ENCODE assay signal across 1 cellular context in the genomic region with DNA sequence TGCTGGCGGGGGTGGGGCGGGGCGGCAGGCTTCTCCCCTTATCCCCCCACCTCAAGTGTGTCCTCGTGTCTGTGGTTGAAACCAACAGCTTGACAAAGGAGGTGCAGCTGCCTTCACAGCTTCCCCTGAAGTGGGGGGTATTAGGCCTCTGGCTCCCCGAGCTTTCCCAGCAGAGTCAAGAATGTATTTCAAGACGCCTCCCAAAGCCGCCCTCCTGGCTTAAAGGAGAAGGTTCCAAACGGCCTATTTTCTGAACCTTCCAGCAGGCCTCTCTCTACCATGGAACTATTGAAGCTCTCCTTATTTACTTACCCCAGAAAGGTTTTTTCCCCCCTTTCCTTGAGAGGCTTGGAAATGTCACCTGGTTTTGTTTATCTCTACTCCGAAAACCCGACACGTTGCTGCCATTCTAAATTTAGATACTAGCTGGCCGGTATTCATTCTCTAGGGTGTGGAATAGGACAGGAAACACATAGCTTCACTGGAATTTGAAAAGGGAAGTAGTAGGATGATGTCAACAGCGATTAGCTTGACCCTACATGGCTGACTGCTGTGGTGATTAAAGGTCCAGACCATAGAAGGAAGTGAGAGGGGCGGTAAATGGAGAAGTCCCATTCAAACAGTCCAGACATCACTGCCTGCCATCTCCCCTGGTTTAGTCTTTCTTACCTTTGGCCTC.
TF ChIP-seq lines count a peak whose summit lies in the region.

No MANE protein-coding gene starts in this region.

TF ChIP-seq in HepG2, 621 proteins besides CTCF, POLR2A, EP300 and RAD21 (continued from another document and continues in another):
- TF ChIP-seq, protein P1, sequence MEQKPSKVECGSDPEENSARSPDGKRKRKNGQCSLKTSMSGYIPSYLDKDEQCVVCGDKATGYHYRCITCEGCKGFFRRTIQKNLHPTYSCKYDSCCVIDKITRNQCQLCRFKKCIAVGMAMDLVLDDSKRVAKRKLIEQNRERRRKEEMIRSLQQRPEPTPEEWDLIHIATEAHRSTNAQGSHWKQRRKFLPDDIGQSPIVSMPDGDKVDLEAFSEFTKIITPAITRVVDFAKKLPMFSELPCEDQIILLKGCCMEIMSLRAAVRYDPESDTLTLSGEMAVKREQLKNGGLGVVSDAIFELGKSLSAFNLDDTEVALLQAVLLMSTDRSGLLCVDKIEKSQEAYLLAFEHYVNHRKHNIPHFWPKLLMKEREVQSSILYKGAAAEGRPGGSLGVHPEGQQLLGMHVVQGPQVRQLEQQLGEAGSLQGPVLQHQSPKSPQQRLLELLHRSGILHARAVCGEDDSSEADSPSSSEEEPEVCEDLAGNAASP (CRISPR knock-in tag; IDR thresholded peaks at IDR 0.05; ENCODE audit: borderline replicate concordance), result no peak; the same call in 1 of the 2 replicates
- TF ChIP-seq ZNF263 (CRISPR knock-in tag; IDR thresholded peaks at IDR 0.05) (no peak), ZNF350 (CRISPR knock-in tag; IDR thresholded peaks at IDR 0.05; ENCODE audit: borderline replicate concordance, low read depth) (peak; percentile 27; the same call in 1 of the 2 replicates), ZNF777 (CRISPR knock-in tag; IDR thresholded peaks at IDR 0.05) (no peak), ZNF180 (CRISPR knock-in tag; IDR thresholded peaks at IDR 0.05; ENCODE audit: borderline replicate concordance, low read depth) (no peak), ZNF660 (CRISPR knock-in tag; IDR thresholded peaks at IDR 0.05; ENCODE audit: borderline replicate concordance, low read depth) (no peak), ZNF451 (CRISPR knock-in tag; IDR thresholded peaks at IDR 0.05) (no peak), HMG20B (CRISPR knock-in tag; conservative IDR thresholded peaks at IDR 0.05) (no peak), GFI1 (CRISPR knock-in tag; IDR thresholded peaks at IDR 0.05; ENCODE audit: borderline replicate concordance) (no peak), HNF4A (CRISPR knock-in tag; IDR thresholded peaks at IDR 0.05) (no peak), ZBTB8A (CRISPR knock-in tag; IDR thresholded peaks at IDR 0.05; ENCODE audit: borderline replicate concordance, low read depth) (no peak), TMF1 (CRISPR knock-in tag; IDR thresholded peaks at IDR 0.05; ENCODE audit: low read depth) (no peak), HDAC6 (IDR thresholded peaks at IDR 0.05; ENCODE audit: low read depth, low read length) (no peak), HNRNPLL (IDR thresholded peaks at IDR 0.05; ENCODE audit: low read depth, low read length, poor library complexity, severe bottlenecking) (no peak), ZNF460 (CRISPR knock-in tag; IDR thresholded peaks at IDR 0.05; ENCODE audit: borderline replicate concordance) (0 out of 2 replicates have a peak, but pooled peaks have one; percentile 4), KLF11 (CRISPR knock-in tag; IDR thresholded peaks at IDR 0.05) (no peak), ZSCAN12 (CRISPR knock-in tag; IDR thresholded peaks at IDR 0.05) (no peak), ZNF441 (CRISPR knock-in tag; IDR thresholded peaks at IDR 0.05; ENCODE audit: borderline replicate concordance) (no peak), RXRB (CRISPR knock-in tag; IDR thresholded peaks at IDR 0.05; ENCODE audit: borderline replicate concordance) (no peak), MTA1 (CRISPR knock-in tag; IDR thresholded peaks at IDR 0.05; ENCODE audit: borderline replicate concordance) (no peak), POLR2AphosphoS5 (IDR thresholded peaks at IDR 0.05; ENCODE audit: low read depth, low read length) (no peak), ZNF337 (CRISPR knock-in tag; IDR thresholded peaks at IDR 0.05; ENCODE audit: borderline replicate concordance, low read depth) (no peak), ZNF12 (CRISPR knock-in tag; IDR thresholded peaks at IDR 0.05) (no peak), ZNF879 (CRISPR knock-in tag; IDR thresholded peaks at IDR 0.05) (no peak), MBNL3 (CRISPR knock-in tag; conservative IDR thresholded peaks at IDR 0.05) (no peak), ZNF367 (CRISPR knock-in tag; IDR thresholded peaks at IDR 0.05; ENCODE audit: borderline replicate concordance) (no peak; the same call in 1 of the 2 replicates), ATF7 (IDR thresholded peaks at IDR 0.05) (no peak), ATF7 (CRISPR knock-in tag; IDR thresholded peaks at IDR 0.05) (no peak), ZNF598 (CRISPR knock-in tag; IDR thresholded peaks at IDR 0.05; ENCODE audit: borderline replicate concordance) (no peak), PITX1 (CRISPR knock-in tag; IDR thresholded peaks at IDR 0.05) (no peak; the same call in 1 of the 2 replicates), NR3C1 (CRISPR knock-in tag; IDR thresholded peaks at IDR 0.05) (no peak), MAZ (IDR thresholded peaks at IDR 0.05; ENCODE audit: borderline replicate concordance, low read depth, low read length) (no peak), MAZ (CRISPR knock-in tag; IDR thresholded peaks at IDR 0.05; ENCODE audit: low read depth) (no peak)
- TF ChIP-seq, protein P2, sequence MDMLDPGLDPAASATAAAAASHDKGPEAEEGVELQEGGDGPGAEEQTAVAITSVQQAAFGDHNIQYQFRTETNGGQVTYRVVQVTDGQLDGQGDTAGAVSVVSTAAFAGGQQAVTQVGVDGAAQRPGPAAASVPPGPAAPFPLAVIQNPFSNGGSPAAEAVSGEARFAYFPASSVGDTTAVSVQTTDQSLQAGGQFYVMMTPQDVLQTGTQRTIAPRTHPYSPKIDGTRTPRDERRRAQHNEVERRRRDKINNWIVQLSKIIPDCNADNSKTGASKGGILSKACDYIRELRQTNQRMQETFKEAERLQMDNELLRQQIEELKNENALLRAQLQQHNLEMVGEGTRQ (IDR thresholded peaks at IDR 0.05; ENCODE audit: low read depth, low read length), result no peak
- TF ChIP-seq, protein P2 (CRISPR knock-in tag; IDR thresholded peaks at IDR 0.05; ENCODE audit: borderline replicate concordance), result peak; percentile 16; the same call in 1 of the 2 replicates
- TF ChIP-seq, protein P3, sequence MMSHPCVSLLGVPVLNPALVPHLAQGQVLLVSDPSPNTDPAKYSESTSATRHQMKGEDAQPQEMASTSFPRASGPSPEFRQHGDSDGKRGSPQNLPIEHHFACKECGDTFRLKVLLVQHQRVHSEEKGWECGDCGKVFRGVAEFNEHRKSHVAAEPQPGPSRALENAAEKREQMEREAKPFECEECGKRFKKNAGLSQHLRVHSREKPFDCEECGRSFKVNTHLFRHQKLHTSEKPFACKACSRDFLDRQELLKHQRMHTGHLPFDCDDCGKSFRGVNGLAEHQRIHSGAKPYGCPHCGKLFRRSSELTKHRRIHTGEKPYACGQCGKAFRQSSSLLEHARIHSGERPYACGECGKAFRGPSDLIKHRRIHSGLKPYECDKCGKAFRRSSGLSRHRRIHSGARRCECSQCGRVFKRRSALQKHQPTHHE (CRISPR knock-in tag; IDR thresholded peaks at IDR 0.05; ENCODE audit: borderline replicate concordance), result 0 out of 2 replicates have a peak, but pooled peaks have one; percentile 3
- TF ChIP-seq, protein P4, sequence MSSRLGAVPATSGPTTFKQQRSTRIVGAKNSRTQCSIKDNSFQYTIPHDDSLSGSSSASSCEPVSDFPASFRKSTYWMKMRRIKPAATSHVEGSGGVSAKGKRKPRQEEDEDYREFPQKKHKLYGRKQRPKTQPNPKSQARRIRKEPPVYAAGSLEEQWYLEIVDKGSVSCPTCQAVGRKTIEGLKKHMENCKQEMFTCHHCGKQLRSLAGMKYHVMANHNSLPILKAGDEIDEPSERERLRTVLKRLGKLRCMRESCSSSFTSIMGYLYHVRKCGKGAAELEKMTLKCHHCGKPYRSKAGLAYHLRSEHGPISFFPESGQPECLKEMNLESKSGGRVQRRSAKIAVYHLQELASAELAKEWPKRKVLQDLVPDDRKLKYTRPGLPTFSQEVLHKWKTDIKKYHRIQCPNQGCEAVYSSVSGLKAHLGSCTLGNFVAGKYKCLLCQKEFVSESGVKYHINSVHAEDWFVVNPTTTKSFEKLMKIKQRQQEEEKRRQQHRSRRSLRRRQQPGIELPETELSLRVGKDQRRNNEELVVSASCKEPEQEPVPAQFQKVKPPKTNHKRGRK (CRISPR knock-in tag; IDR thresholded peaks at IDR 0.05), result no peak
- TF ChIP-seq, protein P5, sequence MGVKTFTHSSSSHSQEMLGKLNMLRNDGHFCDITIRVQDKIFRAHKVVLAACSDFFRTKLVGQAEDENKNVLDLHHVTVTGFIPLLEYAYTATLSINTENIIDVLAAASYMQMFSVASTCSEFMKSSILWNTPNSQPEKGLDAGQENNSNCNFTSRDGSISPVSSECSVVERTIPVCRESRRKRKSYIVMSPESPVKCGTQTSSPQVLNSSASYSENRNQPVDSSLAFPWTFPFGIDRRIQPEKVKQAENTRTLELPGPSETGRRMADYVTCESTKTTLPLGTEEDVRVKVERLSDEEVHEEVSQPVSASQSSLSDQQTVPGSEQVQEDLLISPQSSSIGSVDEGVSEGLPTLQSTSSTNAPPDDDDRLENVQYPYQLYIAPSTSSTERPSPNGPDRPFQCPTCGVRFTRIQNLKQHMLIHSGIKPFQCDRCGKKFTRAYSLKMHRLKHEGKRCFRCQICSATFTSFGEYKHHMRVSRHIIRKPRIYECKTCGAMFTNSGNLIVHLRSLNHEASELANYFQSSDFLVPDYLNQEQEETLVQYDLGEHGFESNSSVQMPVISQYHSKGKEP (CRISPR knock-in tag; IDR thresholded peaks at IDR 0.05), result no peak
- TF ChIP-seq, protein P6, sequence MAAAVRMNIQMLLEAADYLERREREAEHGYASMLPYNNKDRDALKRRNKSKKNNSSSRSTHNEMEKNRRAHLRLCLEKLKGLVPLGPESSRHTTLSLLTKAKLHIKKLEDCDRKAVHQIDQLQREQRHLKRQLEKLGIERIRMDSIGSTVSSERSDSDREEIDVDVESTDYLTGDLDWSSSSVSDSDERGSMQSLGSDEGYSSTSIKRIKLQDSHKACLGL (CRISPR knock-in tag; IDR thresholded peaks at IDR 0.05), result no peak
- TF ChIP-seq, protein P7, sequence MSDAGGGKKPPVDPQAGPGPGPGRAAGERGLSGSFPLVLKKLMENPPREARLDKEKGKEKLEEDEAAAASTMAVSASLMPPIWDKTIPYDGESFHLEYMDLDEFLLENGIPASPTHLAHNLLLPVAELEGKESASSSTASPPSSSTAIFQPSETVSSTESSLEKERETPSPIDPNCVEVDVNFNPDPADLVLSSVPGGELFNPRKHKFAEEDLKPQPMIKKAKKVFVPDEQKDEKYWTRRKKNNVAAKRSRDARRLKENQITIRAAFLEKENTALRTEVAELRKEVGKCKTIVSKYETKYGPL (CRISPR knock-in tag; IDR thresholded peaks at IDR 0.05), result no peak
- TF ChIP-seq, protein P8, sequence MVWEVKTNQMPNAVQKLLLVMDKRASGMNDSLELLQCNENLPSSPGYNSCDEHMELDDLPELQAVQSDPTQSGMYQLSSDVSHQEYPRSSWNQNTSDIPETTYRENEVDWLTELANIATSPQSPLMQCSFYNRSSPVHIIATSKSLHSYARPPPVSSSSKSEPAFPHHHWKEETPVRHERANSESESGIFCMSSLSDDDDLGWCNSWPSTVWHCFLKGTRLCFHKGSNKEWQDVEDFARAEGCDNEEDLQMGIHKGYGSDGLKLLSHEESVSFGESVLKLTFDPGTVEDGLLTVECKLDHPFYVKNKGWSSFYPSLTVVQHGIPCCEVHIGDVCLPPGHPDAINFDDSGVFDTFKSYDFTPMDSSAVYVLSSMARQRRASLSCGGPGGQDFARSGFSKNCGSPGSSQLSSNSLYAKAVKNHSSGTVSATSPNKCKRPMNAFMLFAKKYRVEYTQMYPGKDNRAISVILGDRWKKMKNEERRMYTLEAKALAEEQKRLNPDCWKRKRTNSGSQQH (CRISPR knock-in tag; IDR thresholded peaks at IDR 0.05; ENCODE audit: low read depth), result no peak; the same call in 1 of the 2 replicates
- TF ChIP-seq, protein P9, sequence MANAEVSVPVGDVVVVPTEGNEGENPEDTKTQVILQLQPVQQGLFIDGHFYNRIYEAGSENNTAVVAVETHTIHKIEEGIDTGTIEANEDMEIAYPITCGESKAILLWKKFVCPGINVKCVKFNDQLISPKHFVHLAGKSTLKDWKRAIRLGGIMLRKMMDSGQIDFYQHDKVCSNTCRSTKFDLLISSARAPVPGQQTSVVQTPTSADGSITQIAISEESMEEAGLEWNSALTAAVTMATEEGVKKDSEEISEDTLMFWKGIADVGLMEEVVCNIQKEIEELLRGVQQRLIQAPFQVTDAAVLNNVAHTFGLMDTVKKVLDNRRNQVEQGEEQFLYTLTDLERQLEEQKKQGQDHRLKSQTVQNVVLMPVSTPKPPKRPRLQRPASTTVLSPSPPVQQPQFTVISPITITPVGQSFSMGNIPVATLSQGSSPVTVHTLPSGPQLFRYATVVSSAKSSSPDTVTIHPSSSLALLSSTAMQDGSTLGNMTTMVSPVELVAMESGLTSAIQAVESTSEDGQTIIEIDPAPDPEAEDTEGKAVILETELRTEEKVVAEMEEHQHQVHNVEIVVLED (CRISPR knock-in tag; IDR thresholded peaks at IDR 0.05; ENCODE audit: borderline replicate concordance), result no peak
- TF ChIP-seq, protein P10, sequence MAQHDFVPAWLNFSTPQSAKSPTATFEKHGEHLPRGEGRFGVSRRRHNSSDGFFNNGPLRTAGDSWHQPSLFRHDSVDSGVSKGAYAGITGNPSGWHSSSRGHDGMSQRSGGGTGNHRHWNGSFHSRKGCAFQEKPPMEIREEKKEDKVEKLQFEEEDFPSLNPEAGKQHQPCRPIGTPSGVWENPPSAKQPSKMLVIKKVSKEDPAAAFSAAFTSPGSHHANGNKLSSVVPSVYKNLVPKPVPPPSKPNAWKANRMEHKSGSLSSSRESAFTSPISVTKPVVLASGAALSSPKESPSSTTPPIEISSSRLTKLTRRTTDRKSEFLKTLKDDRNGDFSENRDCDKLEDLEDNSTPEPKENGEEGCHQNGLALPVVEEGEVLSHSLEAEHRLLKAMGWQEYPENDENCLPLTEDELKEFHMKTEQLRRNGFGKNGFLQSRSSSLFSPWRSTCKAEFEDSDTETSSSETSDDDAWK (CRISPR knock-in tag; IDR thresholded peaks at IDR 0.05), result no peak
- TF ChIP-seq, protein P11, sequence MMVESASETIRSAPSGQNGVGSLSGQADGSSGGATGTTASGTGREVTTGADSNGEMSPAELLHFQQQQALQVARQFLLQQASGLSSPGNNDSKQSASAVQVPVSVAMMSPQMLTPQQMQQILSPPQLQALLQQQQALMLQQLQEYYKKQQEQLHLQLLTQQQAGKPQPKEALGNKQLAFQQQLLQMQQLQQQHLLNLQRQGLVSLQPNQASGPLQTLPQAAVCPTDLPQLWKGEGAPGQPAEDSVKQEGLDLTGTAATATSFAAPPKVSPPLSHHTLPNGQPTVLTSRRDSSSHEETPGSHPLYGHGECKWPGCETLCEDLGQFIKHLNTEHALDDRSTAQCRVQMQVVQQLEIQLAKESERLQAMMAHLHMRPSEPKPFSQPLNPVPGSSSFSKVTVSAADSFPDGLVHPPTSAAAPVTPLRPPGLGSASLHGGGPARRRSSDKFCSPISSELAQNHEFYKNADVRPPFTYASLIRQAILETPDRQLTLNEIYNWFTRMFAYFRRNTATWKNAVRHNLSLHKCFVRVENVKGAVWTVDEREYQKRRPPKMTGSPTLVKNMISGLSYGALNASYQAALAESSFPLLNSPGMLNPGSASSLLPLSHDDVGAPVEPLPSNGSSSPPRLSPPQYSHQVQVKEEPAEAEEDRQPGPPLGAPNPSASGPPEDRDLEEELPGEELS (CRISPR knock-in tag; IDR thresholded peaks at IDR 0.05), result no peak
